1 cellular context compared by ENCODE assay signal in genomic region chr2:96485350-96485749, GRCh38.
TF ChIP-seq lines count a peak whose summit lies in the region.

No MANE protein-coding gene starts in this region.

TF ChIP-seq in GM23338, 12 proteins besides CTCF, POLR2A, EP300 and RAD21 (continued from another document):
- TF ChIP-seq ZNF462 (CRISPR knock-in tag; IDR thresholded peaks at IDR 0.05) (no peak), NANOG (IDR thresholded peaks at IDR 0.05; ENCODE audit: borderline replicate concordance) (no peak)
- TF ChIP-seq, protein P1, sequence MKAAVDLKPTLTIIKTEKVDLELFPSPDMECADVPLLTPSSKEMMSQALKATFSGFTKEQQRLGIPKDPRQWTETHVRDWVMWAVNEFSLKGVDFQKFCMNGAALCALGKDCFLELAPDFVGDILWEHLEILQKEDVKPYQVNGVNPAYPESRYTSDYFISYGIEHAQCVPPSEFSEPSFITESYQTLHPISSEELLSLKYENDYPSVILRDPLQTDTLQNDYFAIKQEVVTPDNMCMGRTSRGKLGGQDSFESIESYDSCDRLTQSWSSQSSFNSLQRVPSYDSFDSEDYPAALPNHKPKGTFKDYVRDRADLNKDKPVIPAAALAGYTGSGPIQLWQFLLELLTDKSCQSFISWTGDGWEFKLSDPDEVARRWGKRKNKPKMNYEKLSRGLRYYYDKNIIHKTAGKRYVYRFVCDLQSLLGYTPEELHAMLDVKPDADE (IDR thresholded peaks at IDR 0.05), result no peak
